16 cellular contexts compared by ENCODE assay signal in genomic region chr10:11024596-11024995, GRCh38. TPM values are rescaled to one million over a fixed set of nuclear protein-coding genes. Genes with fewer than 3 reads are reported as not detected.
DNase-seq lines count a peak whose midpoint lies in the region; ATAC-seq and TF ChIP-seq lines count a peak whose summit lies in the region.
"Had no signal": no experiment of that assay in that cellular context is flagged by ENCODE, and none has a peak within 500 bp of the region (broad histone marks: within the 10 kb centered on the region; RNA-seq: fewer than 3 reads in every experiment).

No MANE protein-coding gene starts in this region.

- H3K36me3 Mint-ChIP-seq in activated naive CD4-positive, alpha-beta T cell treated with anti-CD3 and anti-CD28 coated beads for 36 hours (ENCODE audit: low read depth), result no peaks in the 10 kb centered on the region
- H3K36me3 Mint-ChIP-seq: activated CD4-positive, alpha-beta memory T cell treated with anti-CD3 and anti-CD28 coated beads for 36 hours had no signal

- 81 to 100% methylated on average over 1 of the region's 1 CpG for WGBS in lung, 2 donors

- no peak for TF ChIP-seq CTCF in fibroblast of the aortic adventitia (IDR thresholded peaks at IDR 0.05; ENCODE audit: insufficient read depth, low read length)
- TF ChIP-seq CTCF in lung (IDR thresholded peaks at IDR 0.05; ENCODE audit: control extremely low read depth, extremely low read depth), result no peak

- H3K9me3 ChIP-seq in lung (ENCODE audit: control insufficient read depth in 2 of 2, insufficient read depth in 1 of 2, low read length in 1 of 2), result no peaks in the 10 kb centered on the region
- H3K9me3 ChIP-seq: HAP-1 had no signal

- H3K27ac Mint-ChIP-seq in activated naive CD4-positive, alpha-beta T cell treated with anti-CD3 and anti-CD28 coated beads for 36 hours, result no peak overlapping the region
- H3K27ac Mint-ChIP-seq: activated CD4-positive, alpha-beta memory T cell treated with anti-CD3 and anti-CD28 coated beads for 36 hours; CD4-positive, alpha-beta T cell had no signal

- H3K27me3 ChIP-seq in lung (ENCODE audit: control insufficient read depth, insufficient read depth), result no peaks in the 10 kb centered on the region

- H3K4me3 ChIP-seq in fibroblast of the aortic adventitia (ENCODE audit: low read depth, low read length), result no peak overlapping the region
- no peak overlapping the region for H3K4me3 ChIP-seq in lung
- H3K4me3 ChIP-seq: GM12878, HAP-1, K562 had no signal

- peaks cover 25% of the 10 kb centered on the region for H3K27me3 Mint-ChIP-seq in activated naive CD4-positive, alpha-beta T cell treated with anti-CD3 and anti-CD28 coated beads for 36 hours (ENCODE audit: low read depth)

- CTCF ChIA-PET in activated naive CD4-positive, alpha-beta T cell treated with anti-CD3 and anti-CD28 coated beads for 36 hours (lab: Charles Lee), result no interaction called here

- H3K4me1 ChIP-seq in lung (ENCODE audit: control insufficient read depth in 2 of 2, insufficient read depth in 2 of 2, low read length in 2 of 2), result peaks cover 2 to 18% of the 10 kb centered on the region in 2 donors
- H3K4me1 ChIP-seq: HAP-1 had no signal

- H3K4me3 Mint-ChIP-seq in activated naive CD4-positive, alpha-beta T cell treated with anti-CD3 and anti-CD28 coated beads for 36 hours, result no peak overlapping the region
- H3K4me3 Mint-ChIP-seq: activated CD4-positive, alpha-beta memory T cell treated with anti-CD3 and anti-CD28 coated beads for 36 hours; CD4-positive, alpha-beta T cell had no signal

- no peaks in the 10 kb centered on the region for H3K4me1 Mint-ChIP-seq in activated naive CD4-positive, alpha-beta T cell treated with anti-CD3 and anti-CD28 coated beads for 36 hours (ENCODE audit: low read depth)

- ATAC-seq in Right ventricle myocardium inferior (peak; percentile 45), lung (ENCODE audit: insufficient read depth, low FRiP score) (peak; percentile 81), HG03457 (IDR thresholded peaks at IDR 0.05; ENCODE audit: unreplicated experiment) (no peak)
- ATAC-seq: GM12878, K562 had no signal

- H3K9me3 Mint-ChIP-seq in activated naive CD4-positive, alpha-beta T cell treated with anti-CD3 and anti-CD28 coated beads for 36 hours, result no peaks in the 10 kb centered on the region
- H3K9me3 Mint-ChIP-seq: activated CD4-positive, alpha-beta memory T cell treated with anti-CD3 and anti-CD28 coated beads for 36 hours; CD4-positive, alpha-beta T cell had no signal

- H3K27ac ChIP-seq in lung (ENCODE audit: low read depth in 1 of 2, low read length in 1 of 2), result no peak overlapping the region

- H3K36me3 ChIP-seq in lung (ENCODE audit: control insufficient read depth in 2 of 2, insufficient read depth in 2 of 2, low read length in 2 of 2), result no peaks in the 10 kb centered on the region
- H3K36me3 ChIP-seq: HAP-1 had no signal

- intact Hi-C loops in Right ventricle myocardium inferior (cut with DNase I) (loop anchor here (5.0 kb wide), 1 partner anchor 112 kb away; no protein-coding TSS in a partner anchor), cardiac septum (cut with DNase I) (loop anchor here (5.0 kb wide), 1 partner anchor 143 kb away; no protein-coding TSS in a partner anchor)
- intact Hi-C loops in activated naive CD4-positive, alpha-beta T cell treated with anti-CD3 and anti-CD28 coated beads for 36 hours (cut with micrococcal nuclease), result no loop called here

- DNase-seq in Right ventricle myocardium inferior (ENCODE audit: missing footprints), result no peak
- no peak for DNase-seq in cardiac septum (ENCODE audit: low spot score)
- peak; percentile 69 for DNase-seq in fibroblast of the aortic adventitia (ENCODE audit: low read depth)
- DNase-seq in lung (ENCODE audit: low spot score), result no peak
- DNase-seq in GDM1 (lab: John Stamatoyannopoulos, UW), result no peak
- DNase-seq in COR-L47 (lab: John Stamatoyannopoulos, UW), result no peak
- DNase-seq in activated naive CD4-positive, alpha-beta T cell treated with anti-CD3 and anti-CD28 coated beads for 36 hours, result no peak
- DNase-seq: activated CD4-positive, alpha-beta memory T cell treated with anti-CD3 and anti-CD28 coated beads for 36 hours; amygdala; CD4-positive, alpha-beta T cell; NCI-H1436 treated with DMSO at 0.1 percent for 48 hours; NCI-H446 had no signal

RNA-seq across cellular contexts. Expression of gene CELF2, which starts 6.9 kb away (rescaled TPM):
- total RNA-seq in Right ventricle myocardium inferior (71.2 TPM), cardiac septum (67.5 TPM), fibroblast of the aortic adventitia (ENCODE audit: low replicate concordance) (21.9 and 42.8 TPM in 2 replicates), lung (100 to 1,000 TPM in 1 of 2 donors, 10 to 100 TPM in 1; 91.1 to 115 TPM)
- polyA plus RNA-seq in lung, result 10 to 100 TPM; 13.6 to 36.3 TPM
- total RNA-seq in activated naive CD4-positive, alpha-beta T cell treated with anti-CD3 and anti-CD28 coated beads for 36 hours, result 10 to 100 TPM; 68.2 to 72.2 TPM
